In genomic region chr11:32574446-32574845, GRCh38 we compare ENCODE assay signal across 35 cellular contexts.
"Had no signal": no experiment of that assay in that cellular context is flagged by ENCODE, and none has a peak within 500 bp of the region (broad histone marks: within the 10 kb centered on the region; RNA-seq: fewer than 3 reads in every experiment).

No MANE protein-coding gene starts in this region.

- ATAC-seq: activated CD4-positive, CD25-positive, alpha-beta regulatory T cell treated with anti-CD3 and anti-CD28 coated beads, Interleukin-2, amount 50 U/mL, for 24 hours; activated naive CD8-positive, alpha-beta T cell treated with anti-CD3 and anti-CD28 coated beads, Interleukin-2, amount 50 U/mL, for 24 hours; activated T-cell treated with anti-CD3 and anti-CD28 coated beads, Interleukin-2, amount 50 U/mL, for 4 hours; PC-3 had no signal

- H3K9me3 ChIP-seq: MG63, Peyer's patch, SJSA1, SK-N-SH had no signal

- DNase-seq: activated CD4-positive, alpha-beta memory T cell treated with anti-CD3 and anti-CD28 coated beads for 36 hours; activated CD4-positive, alpha-beta T cell treated with anti-CD3 and anti-CD28 coated beads for 4 hours; activated CD4-positive, alpha-beta T cell treated with anti-CD3 and anti-CD28 coated beads, Interleukin-2, amount 50 U/mL, for 1 hour; activated CD8-positive, alpha-beta memory T cell treated with anti-CD3 and anti-CD28 coated beads, Interleukin-2, amount 50 U/mL, for 4 hours; activated gamma-delta T cell treated with Interleukin-2 at 50 U/mL for 16 hours; activated naive CD4-positive, alpha-beta T cell treated with anti-CD3 and anti-CD28 coated beads for 36 hours; activated naive CD8-positive, alpha-beta T cell treated with anti-CD3 and anti-CD28 coated beads, Interleukin-2, amount 50 U/mL, for 24 hours; activated T-cell treated with anti-CD3 and anti-CD28 coated beads for 4 hours; activated T-cell treated with anti-CD3 and anti-CD28 coated beads, Interleukin-2, amount 50 U/mL, for 4 hours; aorta; central memory CD4-positive, alpha-beta T cell; MG63; NCI-H1048; NCI-H1105 treated with DMSO at 0.1 percent for 48 hours; NCI-H1436; NCI-H1694; NCI-H1930; NCI-H2081 treated with DMSO at 0.1 percent for 48 hours; NCI-H345; NCI-H524 treated with DMSO at 0.1 percent for 48 hours; NCI-H748 treated with DMSO at 0.1 percent for 48 hours; NK-92 treated with Interleukin-12 subunit alpha and Interleukin-12 subunit beta, amount 100 ng/mL, for 24 hours; PC-3; Peyer's patch; RPMI8226; SHP77 treated with DMSO at 0.1 percent for 48 hours; SK-N-SH had no signal

- H3K4me1 Mint-ChIP-seq: activated naive CD8-positive, alpha-beta T cell treated with anti-CD3 and anti-CD28 coated beads, Interleukin-2, amount 50 U/mL, for 24 hours had no signal

- H3K9me3 Mint-ChIP-seq: activated CD4-positive, alpha-beta memory T cell treated with anti-CD3 and anti-CD28 coated beads for 36 hours; activated naive CD4-positive, alpha-beta T cell treated with anti-CD3 and anti-CD28 coated beads for 36 hours; activated naive CD8-positive, alpha-beta T cell treated with anti-CD3 and anti-CD28 coated beads, Interleukin-2, amount 50 U/mL, for 24 hours; activated T-cell treated with anti-CD3 and anti-CD28 coated beads, Interleukin-2, amount 50 U/mL, for 4 hours; activated T-helper 1 cell treated with anti-CD3 and anti-CD28 coated beads, Interleukin-12 subunit alpha, Interleukin-12 subunit beta, Interleukin-2, Interleukin-4 antibody, amounts not matched to agents 30 ng/mL and 10 ng/mL and 1 ng/mL, durations not matched to agents 14 hours and 24 hours and 36 hours; T-helper 1 cell treated with Interleukin-12 subunit alpha and Interleukin-12 subunit beta and Interleukin-4 antibody, amounts not matched to agents 30 μg/mL and 1 μg/mL, for 36 hours; T-helper 2 cell treated with Interferon-gamma antibody and Interleukin-4, amounts not matched to agents 5 μg/mL and 100 μg/mL, for 36 hours had no signal

- H3K36me3 ChIP-seq: brain microvascular endothelial cell, MG63, Peyer's patch, SJSA1 had no signal

- H3K27ac Mint-ChIP-seq: activated CD4-positive, alpha-beta memory T cell treated with anti-CD3 and anti-CD28 coated beads for 36 hours; activated naive CD4-positive, alpha-beta T cell treated with anti-CD3 and anti-CD28 coated beads for 36 hours; activated naive CD8-positive, alpha-beta T cell; activated naive CD8-positive, alpha-beta T cell treated with anti-CD3 and anti-CD28 coated beads, Interleukin-2, amount 50 U/mL, for 24 hours; activated T-helper 1 cell treated with anti-CD3 and anti-CD28 coated beads, Interleukin-12 subunit alpha, Interleukin-12 subunit beta, Interleukin-2, Interleukin-4 antibody, amounts not matched to agents 30 ng/mL and 10 ng/mL and 1 ng/mL, durations not matched to agents 14 hours and 24 hours and 36 hours; T-helper 1 cell treated with Interleukin-12 subunit alpha and Interleukin-12 subunit beta and Interleukin-4 antibody, amounts not matched to agents 30 μg/mL and 1 μg/mL, for 36 hours; T-helper 2 cell treated with Interferon-gamma antibody and Interleukin-4, amounts not matched to agents 5 μg/mL and 100 μg/mL, for 36 hours had no signal

- H3K9ac ChIP-seq: SK-N-SH had no signal

- H3K4me2 ChIP-seq: SK-N-SH had no signal

- H3K9me2 ChIP-seq: SK-N-SH had no signal

- H3K4me3 ChIP-seq: MG63, Peyer's patch, SJSA1 had no signal

- H3K4me3 Mint-ChIP-seq: activated CD4-positive, alpha-beta memory T cell treated with anti-CD3 and anti-CD28 coated beads for 36 hours; activated naive CD4-positive, alpha-beta T cell treated with anti-CD3 and anti-CD28 coated beads for 36 hours; activated naive CD8-positive, alpha-beta T cell; activated naive CD8-positive, alpha-beta T cell treated with anti-CD3 and anti-CD28 coated beads, Interleukin-2, amount 50 U/mL, for 24 hours; activated T-cell treated with anti-CD3 and anti-CD28 coated beads, Interleukin-2, amount 50 U/mL, for 4 hours; activated T-helper 1 cell treated with anti-CD3 and anti-CD28 coated beads, Interleukin-12 subunit alpha, Interleukin-12 subunit beta, Interleukin-2, Interleukin-4 antibody, amounts not matched to agents 30 ng/mL and 10 ng/mL and 1 ng/mL, durations not matched to agents 14 hours and 24 hours and 36 hours; T-helper 1 cell treated with Interleukin-12 subunit alpha and Interleukin-12 subunit beta and Interleukin-4 antibody, amounts not matched to agents 30 μg/mL and 1 μg/mL, for 36 hours; T-helper 2 cell treated with Interferon-gamma antibody and Interleukin-4, amounts not matched to agents 5 μg/mL and 100 μg/mL, for 36 hours had no signal

- H3K4me1 ChIP-seq: Peyer's patch, SJSA1 had no signal

- H3K27ac ChIP-seq: brain microvascular endothelial cell, Peyer's patch, SJSA1 had no signal

- H3K27me3 ChIP-seq: brain microvascular endothelial cell, MG63, Peyer's patch had no signal

- H3K36me3 Mint-ChIP-seq: activated CD4-positive, alpha-beta memory T cell treated with anti-CD3 and anti-CD28 coated beads for 36 hours; activated naive CD8-positive, alpha-beta T cell had no signal

- FAIRE-seq: TTC549 had no signal
